In genomic region chr6:14037402-14038277, GRCh38 we compare ENCODE assay signal across 1 cellular context.
A peak's percentile ranks its signal among the peaks of the same experiment; 100 is the strongest.
TF ChIP-seq lines count a peak whose summit lies in the region.

No MANE protein-coding gene starts in this region.

TF ChIP-seq in IMR-90, 13 proteins besides CTCF, POLR2A, EP300 and RAD21:
- TF ChIP-seq NFE2L2 (IDR thresholded peaks at IDR 0.05; ENCODE audit: low read depth, low read length) (peak; percentile 32; the same call in 1 of the 2 replicates), USF2 (IDR thresholded peaks at IDR 0.05; ENCODE audit: low read depth, low read length) (no peak), MXI1 (IDR thresholded peaks at IDR 0.05; ENCODE audit: borderline replicate concordance, low read depth, low read length) (no peak)
